ENCODE assay signal across 19 cellular contexts in genomic region chr2:6578417-6578816, GRCh38.
DNase-seq lines count a peak whose midpoint lies in the region; ATAC-seq, FAIRE-seq and TF ChIP-seq lines count a peak whose summit lies in the region.
"Had no signal": no experiment of that assay in that cellular context is flagged by ENCODE, and none has a peak within 500 bp of the region (broad histone marks: within the 10 kb centered on the region; RNA-seq: fewer than 3 reads in every experiment).

No MANE protein-coding gene starts in this region.

- no peak overlapping the region for H3K9ac ChIP-seq in HepG2 (ENCODE audit: insufficient read depth, low read depth, low read length)
- H3K9ac ChIP-seq in endocrine pancreas (ENCODE audit: control insufficient read depth, insufficient read depth, low read length), result no peak overlapping the region
- H3K9ac ChIP-seq: BLaER1 treated with 17β-estradiol and CSF1 and Interleukin-3, amounts not matched to agents 10 nM and 100 nM; GM23248 had no signal

- no peak overlapping the region for H3K4me2 ChIP-seq in HepG2 (ENCODE audit: low read depth, low read length)
- H3K4me2 ChIP-seq: BLaER1 treated with 17β-estradiol and CSF1 and Interleukin-3, amounts not matched to agents 10 nM and 100 nM had no signal

- H3K36me3 ChIP-seq in HepG2 (replicated peaks in 1 of 2; ENCODE audit: control insufficient read depth in 1 of 2, insufficient read depth in 2 of 2, low read length in 2 of 2) (no peaks in the 10 kb centered on the region), right lobe of liver (no peaks in the 10 kb centered on the region), endocrine pancreas (ENCODE audit: control insufficient read depth, insufficient read depth, low read length) (no peaks in the 10 kb centered on the region), pancreas (no peaks in the 10 kb centered on the region)
- H3K36me3 ChIP-seq: BLaER1 treated with 17β-estradiol and CSF1 and Interleukin-3, amounts not matched to agents 10 nM and 100 nM had no signal

- peaks cover 0 to 4% (median 0%) of the 10 kb centered on the region in 3 donors for H3K27me3 Mint-ChIP-seq in CD14-positive monocyte (ENCODE audit: low read depth in 3 of 3)

- CTCF ChIA-PET in HepG2 (lab: Yijun Ruan, JAX; ENCODE audit: low intra/inter-chr PET ratio, low total read pairs), result no interaction called here

- no peak overlapping the region for H3K27ac Mint-ChIP-seq in CD14-positive monocyte
- H3K27ac Mint-ChIP-seq: CD4-positive, alpha-beta T cell had no signal

- H3K27ac ChIP-seq in HepG2 (ENCODE audit: extremely low read length, insufficient read depth, low read length) (no peak overlapping the region), right lobe of liver (no peak overlapping the region), pancreas (no peak overlapping the region)
- H3K27ac ChIP-seq: BLaER1 treated with 17β-estradiol and CSF1 and Interleukin-3, amounts not matched to agents 10 nM and 100 nM; GM23248 had no signal

- no TSS peak for BruUV-seq in HepG2 (replicated peaks; lab: Mats Ljungman, UMichigan)

- H3K4me3 ChIP-seq in HepG2 (replicated peaks in 1 of 3; ENCODE audit: insufficient read depth in 1 of 3, low read depth in 2 of 3, low read length in 3 of 3), result no peak overlapping the region
- no peak overlapping the region for H3K4me3 ChIP-seq in right lobe of liver
- H3K4me3 ChIP-seq in endocrine pancreas (ENCODE audit: control insufficient read depth, insufficient read depth, low read length), result peak overlapping the region; percentile 8
- H3K4me3 ChIP-seq in pancreas, result no peak overlapping the region
- H3K4me3 ChIP-seq: BLaER1 treated with 17β-estradiol and CSF1 and Interleukin-3, amounts not matched to agents 10 nM and 100 nM; GM23248 had no signal

- no peak for FAIRE-seq in HepG2 (lab: Jason Lieb, UNC)
- FAIRE-seq in pancreas (lab: Jason Lieb, UNC), result no peak
- FAIRE-seq: G401.6, GM12891, H54, HTR-8/SVneo had no signal

- H3K4me1 ChIP-seq in HepG2 (ENCODE audit: insufficient read depth, low read length) (no peaks in the 10 kb centered on the region), right lobe of liver (no peaks in the 10 kb centered on the region), endocrine pancreas (ENCODE audit: control insufficient read depth, insufficient read depth, low read length) (peaks cover 5% of the 10 kb centered on the region), pancreas (no peaks in the 10 kb centered on the region)

- no peak for TF ChIP-seq POLR2A in HepG2 (IDR thresholded peaks at IDR 0.05; ENCODE audit: insufficient read depth in 1 of 2, low read depth in 2 of 2, low read length in 2 of 2)
- no peak for TF ChIP-seq POLR2A in right lobe of liver (IDR thresholded peaks at IDR 0.05)

- H3K9me3 ChIP-seq in HepG2 (ENCODE audit: low read length), result peaks cover 13% of the 10 kb centered on the region; the same call in 1 of the 2 replicates
- H3K9me3 ChIP-seq in right lobe of liver, result no peaks in the 10 kb centered on the region
- H3K9me3 ChIP-seq in endocrine pancreas (ENCODE audit: control insufficient read depth, low read length), result no peaks in the 10 kb centered on the region
- H3K9me3 ChIP-seq in pancreas, result no peaks in the 10 kb centered on the region
- H3K9me3 ChIP-seq: BLaER1 treated with 17β-estradiol and CSF1 and Interleukin-3, amounts not matched to agents 10 nM and 100 nM had no signal

- no peaks in the 10 kb centered on the region for H3K36me3 Mint-ChIP-seq in CD14-positive monocyte

- TF ChIP-seq EP300 in HepG2 (IDR thresholded peaks at IDR 0.05; ENCODE audit: low read depth in 2 of 2, low read length in 2 of 2), result no peak
- TF ChIP-seq EP300 in HepG2 (CRISPR knock-in tag; IDR thresholded peaks at IDR 0.05; ENCODE audit: borderline replicate concordance), result no peak

- no peaks in the 10 kb centered on the region for H3K4me1 Mint-ChIP-seq in CD14-positive monocyte

- POLR2A ChIA-PET in HepG2 (lab: Yijun Ruan, JAX), result no interaction called here

- H3K4me3 Mint-ChIP-seq in CD14-positive monocyte, result no peak overlapping the region
- H3K4me3 Mint-ChIP-seq: CD4-positive, alpha-beta T cell had no signal

- no peaks in the 10 kb centered on the region for H4K20me1 ChIP-seq in HepG2 (ENCODE audit: insufficient read depth, low read length)
- H4K20me1 ChIP-seq: BLaER1 treated with 17β-estradiol and CSF1 and Interleukin-3, amounts not matched to agents 10 nM and 100 nM had no signal

- in situ Hi-C loops in HepG2 (cut with HindIII; ENCODE audit: extremely low pct_ligation_motif_present, low pct_unique_long_range_greater_than_20kb), result no loop called here

- H3K27me3 ChIP-seq in HepG2 (ENCODE audit: control insufficient read depth in 1 of 2, insufficient read depth in 2 of 2, low read length in 2 of 2), result no peaks in the 10 kb centered on the region
- H3K27me3 ChIP-seq in right lobe of liver, result no peaks in the 10 kb centered on the region
- no peaks in the 10 kb centered on the region for H3K27me3 ChIP-seq in endocrine pancreas (ENCODE audit: control insufficient read depth, insufficient read depth, low read length)
- no peaks in the 10 kb centered on the region for H3K27me3 ChIP-seq in pancreas
- H3K27me3 ChIP-seq: BLaER1 treated with 17β-estradiol and CSF1 and Interleukin-3, amounts not matched to agents 10 nM and 100 nM had no signal

- no peak for ATAC-seq in HepG2
- ATAC-seq in right lobe of liver, result no peak
- no peak for ATAC-seq in pancreas
- ATAC-seq: HCT116 had no signal

- intact Hi-C loops in HepG2 (cut with micrococcal nuclease; ENCODE audit: unreplicated experiment), result no loop called here
- intact Hi-C loops in right lobe of liver (cut with DNase I), result no loop called here
- intact Hi-C loops in pancreas (cut with DNase I), result no loop called here
- intact Hi-C loops in CD14-positive monocyte (cut with micrococcal nuclease), result no loop called here

- no peak overlapping the region for H2AFZ ChIP-seq in HepG2 (ENCODE audit: low read length)
- H2AFZ ChIP-seq: GM23248 had no signal

- TF ChIP-seq CTCF in HepG2 (CRISPR knock-in tag; IDR thresholded peaks at IDR 0.05) (no peak), right lobe of liver (IDR thresholded peaks at IDR 0.05) (no peak), pancreas (IDR thresholded peaks at IDR 0.05) (no peak), CD14-positive monocyte (IDR thresholded peaks at IDR 0.05) (no peak)

- H3K79me2 ChIP-seq in HepG2 (ENCODE audit: insufficient read depth, low read length), result no peaks in the 10 kb centered on the region

- DNase-seq in HepG2 (ENCODE audit: low spot score) (no peak), right lobe of liver (no peak), NCI-H2227 (lab: John Stamatoyannopoulos, UW; ENCODE audit: unreplicated experiment) (peak; percentile 24), pancreas (no peak), cerebellum (ENCODE audit: low spot score) (no peak), CD14-positive monocyte (ENCODE audit: low spot score) (no peak)
- DNase-seq: ACHN; Calu3; CD4-positive, alpha-beta T cell; DMS 273 treated with DMSO at 0.1 percent for 48 hours; EL; GM23248 had no signal

- no peak for TF ChIP-seq RAD21 in HepG2 (CRISPR knock-in tag; IDR thresholded peaks at IDR 0.05)

- peaks cover 0 to 5% (median 0%) of the 10 kb centered on the region in 7 donors for H3K9me3 Mint-ChIP-seq in CD14-positive monocyte
- H3K9me3 Mint-ChIP-seq: CD4-positive, alpha-beta T cell had no signal

- 52% methylated on average over 4 of the region's 4 CpGs for WGBS in HepG2 (ENCODE audit: low lambda C conversion rate)
- WGBS in right lobe of liver (ENCODE audit: insufficient coverage, low coverage, low lambda C conversion rate, missing lambda C conversion rate), result 52% methylated on average over 4 of the region's 4 CpGs
- 58 to 61% methylated on average over 4 of the region's 4 CpGs for WGBS in pancreas, 2 donors

TF ChIP-seq in HepG2, 621 proteins besides CTCF, POLR2A, EP300 and RAD21:
- TF ChIP-seq DZIP1 (CRISPR knock-in tag; IDR thresholded peaks at IDR 0.05), result no peak
- TF ChIP-seq MNT (IDR thresholded peaks at IDR 0.05), result peak; percentile 96
